Comparison of ENCODE assay signal across 19 cellular contexts in genomic region chr5:4058899-4059298, GRCh38.
DNase-seq lines count a peak whose midpoint lies in the region; ATAC-seq and TF ChIP-seq lines count a peak whose summit lies in the region.
"Had no signal": no experiment of that assay in that cellular context is flagged by ENCODE, and none has a peak within 500 bp of the region (broad histone marks: within the 10 kb centered on the region; RNA-seq: fewer than 3 reads in every experiment).

No MANE protein-coding gene starts in this region.

- H3K27me3 ChIP-seq in mammary epithelial cell (ENCODE audit: insufficient read depth, low read length) (no peaks in the 10 kb centered on the region), thoracic aorta (replicated peaks; ENCODE audit: insufficient read depth) (no peaks in the 10 kb centered on the region)

- CTCF ChIA-PET in mammary epithelial cell (lab: Charles Lee; ENCODE audit: low non-redundant PET) = no interaction called here

- H3K4me1 ChIP-seq in mammary epithelial cell (ENCODE audit: insufficient read depth, low read length) = no peaks in the 10 kb centered on the region
- peaks cover 0 to 4% of the 10 kb centered on the region in 2 donors for H3K4me1 ChIP-seq in thoracic aorta (ENCODE audit: control insufficient read depth in 1 of 2, low read depth in 2 of 2)

- dilution Hi-C loops in mammary epithelial cell (cut with HindIII; ENCODE audit: low sequenced_read_pairs) = no loop called here

- DNase-seq in HT1080 (ENCODE audit: low read depth) (peak; percentile 32), mammary epithelial cell (peak; percentile 63), left ventricle myocardium superior (peak; percentile 65), thoracic aorta (ENCODE audit: low spot score) (no peak)
- DNase-seq in activated T-cell treated with anti-CD3 and anti-CD28 coated beads, Interleukin-2, amount 50 U/mL, for 72 hours = no peak
- no peak for DNase-seq in activated effector memory CD4-positive, alpha-beta T cell treated with Interleukin-2 at 50 U/mL for 16 hours
- DNase-seq: activated CD4-positive, alpha-beta T cell treated with anti-CD3 and anti-CD28 coated beads for 1 hour; activated naive CD4-positive, alpha-beta T cell treated with anti-CD3 and anti-CD28 coated beads, Interleukin-2, amount 10 ng/mL, durations not matched to agents 7 days and 5 days; activated T-cell treated with anti-CD3 and anti-CD28 coated beads, Interleukin-2, amount 50 U/mL, for 1 hour; CD4-positive, alpha-beta T cell; glutamatergic neuron; NCI-H187; NCI-H748 treated with DMSO at 0.1 percent for 48 hours; posterior cingulate gyrus; T-cell had no signal

- in situ Hi-C loops in mammary epithelial cell (cut with MboI; ENCODE audit: low sequenced_read_pairs in 2 of 2) = no loop called here

- H3K27ac ChIP-seq in mammary epithelial cell (ENCODE audit: insufficient read depth, low read depth, low read length) (no peak overlapping the region), thoracic aorta (peak overlapping the region in 1 of 2 donors; percentile 40)
- H3K27ac ChIP-seq: KMS-11 had no signal

- no peak overlapping the region for H3K4me2 ChIP-seq in mammary epithelial cell (ENCODE audit: insufficient read depth, low read depth, low read length)
- H3K4me2 ChIP-seq: KMS-11 had no signal

- no peaks in the 10 kb centered on the region for H4K20me1 ChIP-seq in mammary epithelial cell (ENCODE audit: insufficient read depth, low read length)

- H3K36me3 ChIP-seq in mammary epithelial cell (ENCODE audit: insufficient read depth, low read length) (no peaks in the 10 kb centered on the region), thoracic aorta (no peaks in the 10 kb centered on the region)

- H2AFZ ChIP-seq in mammary epithelial cell (ENCODE audit: low read depth, low read length) = peak overlapping the region; percentile 37

- H3K9me3 Mint-ChIP-seq in activated T-cell treated with anti-CD3 and anti-CD28 coated beads, Interleukin-2, amount 50 U/mL, for 72 hours = peaks cover 0 to 4% of the 10 kb centered on the region in 2 donors
- H3K9me3 Mint-ChIP-seq: CD4-positive, alpha-beta T cell had no signal

- H3K4me3 ChIP-seq in mammary epithelial cell (replicated peaks in 1 of 3; ENCODE audit: insufficient read depth in 1 of 3, low read depth in 2 of 3, low read length in 3 of 3) = no peak overlapping the region
- H3K4me3 ChIP-seq in thoracic aorta = no peak overlapping the region

- no peaks in the 10 kb centered on the region for H3K4me1 Mint-ChIP-seq in activated T-cell treated with anti-CD3 and anti-CD28 coated beads, Interleukin-2, amount 50 U/mL, for 72 hours (ENCODE audit: low read depth)
- H3K4me1 Mint-ChIP-seq: activated naive CD4-positive, alpha-beta T cell treated with anti-CD3 and anti-CD28 coated beads, Interleukin-2, amount 10 ng/mL, durations not matched to agents 7 days and 5 days; neural crest cell; T-cell had no signal

- no peaks in the 10 kb centered on the region for H3K79me2 ChIP-seq in mammary epithelial cell (ENCODE audit: insufficient read depth, low read length)

- H3K9me3 ChIP-seq in mammary epithelial cell (replicated peaks; ENCODE audit: insufficient read depth, low read length) (no peaks in the 10 kb centered on the region), thoracic aorta (no peaks in the 10 kb centered on the region)

- H3K27ac Mint-ChIP-seq in activated T-cell treated with anti-CD3 and anti-CD28 coated beads, Interleukin-2, amount 50 U/mL, for 72 hours = no peak overlapping the region
- H3K27ac Mint-ChIP-seq: activated naive CD4-positive, alpha-beta T cell treated with anti-CD3 and anti-CD28 coated beads, Interleukin-2, amount 10 ng/mL, durations not matched to agents 7 days and 5 days; CD4-positive, alpha-beta T cell; T-cell had no signal

- TF ChIP-seq CTCF in mammary epithelial cell (conservative IDR thresholded peaks at IDR 0.05 in 1 of 2, IDR thresholded peaks at IDR 0.05 in 1 of 2; ENCODE audit: extremely low read depth in 1 of 2, insufficient read depth in 1 of 2, low read depth in 1 of 2, low read length in 2 of 2) (no peak), thoracic aorta (IDR thresholded peaks at IDR 0.05) (peak; percentile 29)

- peaks cover 0 to 2% of the 10 kb centered on the region in 2 donors for H3K36me3 Mint-ChIP-seq in activated T-cell treated with anti-CD3 and anti-CD28 coated beads, Interleukin-2, amount 50 U/mL, for 72 hours (ENCODE audit: insufficient read depth in 2 of 2)
- H3K36me3 Mint-ChIP-seq: activated naive CD4-positive, alpha-beta T cell treated with anti-CD3 and anti-CD28 coated beads, Interleukin-2, amount 10 ng/mL, durations not matched to agents 7 days and 5 days; T-cell had no signal

- no peaks in the 10 kb centered on the region for H3K27me3 Mint-ChIP-seq in activated T-cell treated with anti-CD3 and anti-CD28 coated beads, Interleukin-2, amount 50 U/mL, for 72 hours (ENCODE audit: low read depth)
- H3K27me3 Mint-ChIP-seq: activated naive CD4-positive, alpha-beta T cell treated with anti-CD3 and anti-CD28 coated beads, Interleukin-2, amount 10 ng/mL, durations not matched to agents 7 days and 5 days; CD4-positive, alpha-beta T cell; T-cell had no signal

- ATAC-seq in left ventricle myocardium superior (peak; percentile 98), thoracic aorta (ENCODE audit: insufficient number of reproducible peaks, low FRiP score, low read depth) (peak; percentile 76), HG03439 (IDR thresholded peaks at IDR 0.05; ENCODE audit: unreplicated experiment) (no peak)
- no peak for ATAC-seq in activated T-cell treated with anti-CD3 and anti-CD28 coated beads, Interleukin-2, amount 50 U/mL, for 72 hours (replicated peaks in 1 of 2)
- ATAC-seq: left lobe of liver, T-cell had no signal

- no peak overlapping the region for H3K9ac ChIP-seq in mammary epithelial cell (ENCODE audit: insufficient read depth, low read length)
- H3K9ac ChIP-seq: KMS-11 had no signal

- 86% methylated on average over 6 of the region's 6 CpGs for WGBS in mammary epithelial cell (ENCODE audit: low coverage, missing lambda C conversion rate)

- no peak overlapping the region for H3K4me3 Mint-ChIP-seq in activated T-cell treated with anti-CD3 and anti-CD28 coated beads, Interleukin-2, amount 50 U/mL, for 72 hours
- H3K4me3 Mint-ChIP-seq: activated naive CD4-positive, alpha-beta T cell treated with anti-CD3 and anti-CD28 coated beads, Interleukin-2, amount 10 ng/mL, durations not matched to agents 7 days and 5 days; CD4-positive, alpha-beta T cell; neural crest cell; T-cell had no signal

- intact Hi-C loops in mammary epithelial cell (cut with micrococcal nuclease) = no loop called here
- intact Hi-C loops in left ventricle myocardium superior (cut with micrococcal nuclease) = no loop called here

- no TSS peak for BruUV-seq in mammary epithelial cell (replicated peaks; lab: Mats Ljungman, UMichigan)

Comparison
In these comparisons a context has a peak if more than half of its experiments do, and no peak if none do; other contexts are left out.
1. DNase-seq: peak in HT1080 (single experiment), mammary epithelial cell (single experiment) and left ventricle myocardium superior (single experiment); none in thoracic aorta (single experiment), activated T-cell treated with anti-CD3 and anti-CD28 coated beads, Interleukin-2, amount 50 U/mL, for 72 hours (0 of 2) and activated effector memory CD4-positive, alpha-beta T cell treated with Interleukin-2 at 50 U/mL for 16 hours (single experiment).
2. ATAC-seq: peak in left ventricle myocardium superior (single experiment) and thoracic aorta (single experiment); none in HG03439 (single experiment) and activated T-cell treated with anti-CD3 and anti-CD28 coated beads, Interleukin-2, amount 50 U/mL, for 72 hours (0 of 2).